ENCODE assay signal across 18 cellular contexts in the genomic region with DNA sequence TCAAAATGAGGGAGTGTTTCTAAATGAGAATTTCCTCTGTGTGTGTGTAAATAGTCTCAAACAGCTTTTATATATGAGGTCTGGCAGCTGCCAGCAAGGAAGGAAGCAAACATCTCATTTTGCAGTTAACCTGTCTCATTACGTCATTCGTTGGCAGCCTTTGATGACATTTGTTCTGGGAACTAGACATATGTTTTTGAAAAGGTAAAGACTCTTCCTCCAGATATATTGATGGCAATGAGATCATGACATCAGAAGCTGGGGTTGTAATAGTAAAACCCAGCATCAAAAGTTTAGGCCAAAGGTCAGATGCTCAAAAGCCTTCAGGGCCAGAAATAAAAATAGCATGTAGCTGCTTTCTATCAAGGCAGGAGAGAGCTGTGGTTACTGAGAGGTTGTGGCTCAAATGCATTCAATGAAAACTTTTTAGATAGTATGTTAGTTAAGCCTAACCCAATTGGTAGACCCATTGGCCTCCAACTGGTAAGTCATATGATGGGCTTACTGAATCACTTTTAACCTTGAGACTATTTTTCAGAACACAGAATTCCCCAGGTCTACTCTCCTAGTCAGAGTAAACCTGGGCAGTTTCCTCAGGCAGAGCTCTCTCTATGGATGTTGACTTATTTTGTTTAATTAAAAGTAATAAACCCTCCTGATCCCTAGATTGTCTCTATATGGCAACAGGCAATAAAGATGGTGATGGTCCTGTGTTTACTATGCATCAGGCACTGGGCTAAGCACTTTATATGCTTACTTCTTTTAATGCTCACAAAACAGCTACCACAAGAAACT.
DNase-seq lines count a peak whose midpoint lies in the region; ATAC-seq, FAIRE-seq and TF ChIP-seq lines count a peak whose summit lies in the region.
"Had no signal": no experiment of that assay in that cellular context is flagged by ENCODE, and none has a peak within 500 bp of the region (broad histone marks: within the 10 kb centered on the region; RNA-seq: fewer than 3 reads in every experiment).

No MANE protein-coding gene starts in this region.

- H3K4me3 ChIP-seq in Loucy (ENCODE audit: low read length, poor library complexity, severe bottlenecking) (no peak overlapping the region), pancreas (no peak overlapping the region)

- 21 to 23% methylated on average over 2 of the region's 2 CpGs for WGBS in pancreas, 2 donors

- H3K27me3 Mint-ChIP-seq in activated naive CD4-positive, alpha-beta T cell treated with anti-CD3 and anti-CD28 coated beads for 36 hours (ENCODE audit: low read depth), result no peaks in the 10 kb centered on the region

- H3K36me3 ChIP-seq in Loucy (ENCODE audit: insufficient read depth, low read length) (no peaks in the 10 kb centered on the region), pancreas (no peaks in the 10 kb centered on the region)

- H3K9me3 Mint-ChIP-seq in activated naive CD4-positive, alpha-beta T cell treated with anti-CD3 and anti-CD28 coated beads for 36 hours, result peaks cover 12% of the 10 kb centered on the region

- H3K9me3 ChIP-seq in Loucy (ENCODE audit: insufficient read depth, low read depth, low read length), result no peaks in the 10 kb centered on the region
- H3K9me3 ChIP-seq in pancreas, result no peaks in the 10 kb centered on the region

- H3K9ac ChIP-seq in Loucy (ENCODE audit: low read depth, low read length, poor library complexity, severe bottlenecking), result no peak overlapping the region

- intact Hi-C loops in activated naive CD4-positive, alpha-beta T cell treated with anti-CD3 and anti-CD28 coated beads for 36 hours (cut with micrococcal nuclease), result no loop called here
- intact Hi-C loops in pancreas (cut with DNase I), result no loop called here

- no peak for FAIRE-seq in pancreas (lab: Jason Lieb, UNC)
- FAIRE-seq: endothelial cell of umbilical vein had no signal

- no peaks in the 10 kb centered on the region for H3K9me2 ChIP-seq in Loucy (replicated peaks; ENCODE audit: low read depth, low read length)

- peak; percentile 38 for DNase-seq in activated naive CD4-positive, alpha-beta T cell treated with anti-CD3 and anti-CD28 coated beads for 36 hours
- DNase-seq in activated naive CD4-positive, alpha-beta T cell treated with Interleukin-2 at 50 U/mL for 16 hours, result no peak
- DNase-seq in pancreas (peak in 1 of 6 donors; percentile 11), NCI-H2107 (lab: John Stamatoyannopoulos, UW) (no peak), GM19240 (ENCODE audit: insufficient read length, low spot score) (no peak)
- DNase-seq: activated CD4-positive, alpha-beta T cell treated with anti-CD3 and anti-CD28 coated beads for 1 hour; cortex of kidney; GF-D8; hypothalamus; IMR-90; NCI-H446 treated with DMSO at 0.1 percent for 48 hours; nucleus accumbens; right cardiac atrium; T1000 had no signal

- peaks cover 6% of the 10 kb centered on the region for H3K4me1 ChIP-seq in Loucy (ENCODE audit: insufficient read depth, low read length, poor library complexity, severe bottlenecking)
- no peaks in the 10 kb centered on the region for H3K4me1 ChIP-seq in pancreas

- H4K20me1 ChIP-seq in Loucy (ENCODE audit: insufficient read depth, low read length, poor library complexity, severe bottlenecking), result no peaks in the 10 kb centered on the region

- no peak for TF ChIP-seq CTCF in Loucy (conservative IDR thresholded peaks at IDR 0.05; ENCODE audit: low read length)
- TF ChIP-seq CTCF in VCaP (conservative IDR thresholded peaks at IDR 0.05), result no peak
- no peak for TF ChIP-seq CTCF in pancreas (IDR thresholded peaks at IDR 0.05)

- H2AFZ ChIP-seq in Loucy (ENCODE audit: low read length), result peak overlapping the region; percentile 47

- H3K4me3 Mint-ChIP-seq in activated naive CD4-positive, alpha-beta T cell treated with anti-CD3 and anti-CD28 coated beads for 36 hours, result no peak overlapping the region

- peak overlapping the region; percentile 30 for H3K27ac ChIP-seq in VCaP
- H3K27ac ChIP-seq in pancreas, result no peak overlapping the region

- peak in 3 of 4 donors; percentile 35 to 86 (median 47) for ATAC-seq in pancreas
- ATAC-seq in GM19463 (IDR thresholded peaks at IDR 0.05; ENCODE audit: unreplicated experiment), result no peak
- ATAC-seq: right cardiac atrium had no signal

- H3K4me1 Mint-ChIP-seq in activated naive CD4-positive, alpha-beta T cell treated with anti-CD3 and anti-CD28 coated beads for 36 hours (ENCODE audit: low read depth), result peaks cover 11% of the 10 kb centered on the region

- H3K4me2 ChIP-seq in Loucy (ENCODE audit: low read depth, low read length, poor library complexity, severe bottlenecking), result no peak overlapping the region

- no peaks in the 10 kb centered on the region for H3K79me2 ChIP-seq in Loucy (ENCODE audit: insufficient read depth, low read length)

- H3F3A ChIP-seq in Loucy (ENCODE audit: low read depth), result no peaks in the 10 kb centered on the region

- CTCF ChIA-PET in activated naive CD4-positive, alpha-beta T cell treated with anti-CD3 and anti-CD28 coated beads for 36 hours (lab: Charles Lee), result interaction anchor here (1.0 kb wide), 1 partner anchor 8 kb away, joined by 3 read pairs; no protein-coding TSS in a partner anchor

- peak overlapping the region; percentile 32 for H3K27ac Mint-ChIP-seq in activated naive CD4-positive, alpha-beta T cell treated with anti-CD3 and anti-CD28 coated beads for 36 hours

- H3K27me3 ChIP-seq in Loucy (ENCODE audit: insufficient read depth, low read length, poor library complexity, severe bottlenecking) (no peaks in the 10 kb centered on the region), pancreas (no peaks in the 10 kb centered on the region)

- peaks cover 7% of the 10 kb centered on the region for H3K36me3 Mint-ChIP-seq in activated naive CD4-positive, alpha-beta T cell treated with anti-CD3 and anti-CD28 coated beads for 36 hours (ENCODE audit: low read depth)
